ENCODE assay signal across 13 cellular contexts in the genomic region with DNA sequence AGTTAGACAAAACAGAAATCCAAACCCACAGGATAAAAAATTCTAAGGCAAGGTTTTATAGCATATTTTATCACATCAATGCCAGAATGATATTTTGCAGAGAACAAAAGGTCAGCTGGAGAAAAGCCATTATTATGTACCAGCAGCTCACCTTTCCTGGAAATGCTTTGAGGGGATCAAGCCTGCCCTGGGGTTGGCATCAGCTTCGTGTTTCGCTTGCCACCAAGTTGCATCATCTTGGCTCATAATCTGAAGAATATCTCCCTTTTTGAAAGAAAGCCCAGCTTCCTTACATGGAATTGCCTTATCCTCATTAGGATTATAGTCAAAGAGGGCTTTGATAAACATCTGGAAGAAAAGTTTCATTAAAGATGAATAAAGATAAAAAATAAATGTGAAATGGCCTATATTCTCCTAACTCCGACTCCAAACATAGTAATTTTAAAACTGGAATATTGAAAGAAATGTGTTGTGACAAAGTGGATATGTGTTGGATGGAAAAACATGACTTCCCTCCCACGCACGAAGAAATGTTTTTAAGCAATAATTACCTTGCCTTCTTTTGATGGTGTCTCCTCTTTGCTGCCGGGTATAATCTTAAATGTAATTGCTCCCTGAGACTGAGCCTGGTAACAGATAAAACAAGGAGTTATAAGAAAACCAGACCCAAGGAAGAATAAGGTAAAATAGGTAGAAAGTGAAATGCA.
A peak's percentile ranks its signal among the peaks of the same experiment; 100 is the strongest.
DNase-seq lines count a peak whose midpoint lies in the region; ATAC-seq and TF ChIP-seq lines count a peak whose summit lies in the region.
"Had no signal": no experiment of that assay in that cellular context is flagged by ENCODE, and none has a peak within 500 bp of the region (broad histone marks: within the 10 kb centered on the region; RNA-seq: fewer than 3 reads in every experiment).

No MANE protein-coding gene starts in this region.

- TF ChIP-seq EP300 in Ishikawa (IDR thresholded peaks at IDR 0.05; ENCODE audit: borderline replicate concordance) (no peak), gastroesophageal sphincter (IDR thresholded peaks at IDR 0.05) (no peak)

- H3K4me3 ChIP-seq in gastroesophageal sphincter (no peak overlapping the region), spleen (no peak overlapping the region)
- H3K4me3 ChIP-seq: stomach had no signal

- H3K27ac ChIP-seq in gastroesophageal sphincter, result peak overlapping the region; percentile 45 to 69 (median 64)
- no peak overlapping the region for H3K27ac ChIP-seq in spleen
- H3K27ac ChIP-seq: stomach had no signal

- ATAC-seq in gastroesophageal sphincter (peak; percentile 50), HG03457 (IDR thresholded peaks at IDR 0.05; ENCODE audit: unreplicated experiment) (no peak)

- no peaks in the 10 kb centered on the region for H3K9me3 ChIP-seq in gastroesophageal sphincter
- no peaks in the 10 kb centered on the region for H3K9me3 ChIP-seq in spleen
- H3K9me3 ChIP-seq: stomach had no signal

- TF ChIP-seq CTCF in gastroesophageal sphincter (IDR thresholded peaks at IDR 0.05), result no peak
- TF ChIP-seq CTCF in spleen (IDR thresholded peaks at IDR 0.05 in 8 of 11, conservative IDR thresholded peaks at IDR 0.05 in 3 of 11), result no peak

- peaks cover 0 to 5% of the 10 kb centered on the region in 2 donors for H3K36me3 ChIP-seq in gastroesophageal sphincter
- peaks cover 0 to 55% (median 0%) of the 10 kb centered on the region in 6 donors for H3K36me3 ChIP-seq in spleen

- no peak for TF ChIP-seq RAD21 in Ishikawa (IDR thresholded peaks at IDR 0.05; ENCODE audit: low read depth)

- no peak for TF ChIP-seq POLR2A in gastroesophageal sphincter (IDR thresholded peaks at IDR 0.05)
- TF ChIP-seq POLR2A in spleen (IDR thresholded peaks at IDR 0.05), result no peak

- DNase-seq in A172 (ENCODE audit: low spot score), result peak; percentile 59
- DNase-seq in amniotic epithelial cell (ENCODE audit: low read depth), result peak; percentile 51
- DNase-seq in NCI-H1105 treated with DMSO at 0.1 percent for 48 hours (lab: John Stamatoyannopoulos, UW), result no peak
- no peak for DNase-seq in spleen
- no peak for DNase-seq in posterior cingulate gyrus
- DNase-seq: activated CD4-positive, alpha-beta T cell treated with anti-CD3 and anti-CD28 coated beads, Interleukin-2, amount 50 U/mL, for 4 hours; DMS153; MV-4-11; NCI-H510A treated with DMSO at 0.1 percent for 48 hours; stomach had no signal

- WGBS in gastroesophageal sphincter (ENCODE audit: low coverage in 1 of 2), 2 donors, result 22 to 43% methylated on average over 5 to 6 of the region's 6 CpGs
- 76 to 80% (median 77%) methylated on average over 6 of the region's 6 CpGs for WGBS in spleen, 5 donors

- intact Hi-C loops in spleen (cut with DNase I; ENCODE audit: low total_unique reads), result no loop called here
- intact Hi-C loops in posterior cingulate gyrus (cut with DNase I), result no loop called here

- H3K4me1 ChIP-seq in gastroesophageal sphincter (peaks cover 9 to 36% (median 10%) of the 10 kb centered on the region in 3 donors), spleen (no peaks in the 10 kb centered on the region)

- H3K27me3 ChIP-seq in gastroesophageal sphincter (no peaks in the 10 kb centered on the region), spleen (replicated peaks in 1 of 7) (no peaks in the 10 kb centered on the region)
- H3K27me3 ChIP-seq: stomach had no signal

TF ChIP-seq in Ishikawa, 13 proteins besides CTCF, POLR2A, EP300 and RAD21:
- TF ChIP-seq EGR1 (IDR thresholded peaks at IDR 0.05) (no peak), NFIC (IDR thresholded peaks at IDR 0.05) (0 out of 2 replicates have a peak, but pooled peaks have one; percentile 7), ZBTB7A (IDR thresholded peaks at IDR 0.05; ENCODE audit: low read depth) (no peak), CEBPB (IDR thresholded peaks at IDR 0.05) (peak; percentile 80), YY1 (IDR thresholded peaks at IDR 0.05; ENCODE audit: low read depth) (no peak)
- TF ChIP-seq, protein P1, sequence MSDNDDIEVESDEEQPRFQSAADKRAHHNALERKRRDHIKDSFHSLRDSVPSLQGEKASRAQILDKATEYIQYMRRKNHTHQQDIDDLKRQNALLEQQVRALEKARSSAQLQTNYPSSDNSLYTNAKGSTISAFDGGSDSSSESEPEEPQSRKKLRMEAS (IDR thresholded peaks at IDR 0.05), result no peak

Comparison
In these comparisons a context has a peak if more than half of its experiments do, and no peak if none do; other contexts are left out.
1. DNase-seq: peak in A172 (single experiment) and amniotic epithelial cell (single experiment); none in NCI-H1105 treated with DMSO at 0.1 percent for 48 hours (single experiment), spleen (single experiment) and posterior cingulate gyrus (0 of 10).
2. H3K27ac ChIP-seq: peak in gastroesophageal sphincter (4 of 4); none in spleen (0 of 8).